15 cellular contexts compared by ENCODE assay signal in genomic region chr5:143085319-143085917, GRCh38.
DNase-seq lines count a peak whose midpoint lies in the region; ATAC-seq and TF ChIP-seq lines count a peak whose summit lies in the region.
"Had no signal": no experiment of that assay in that cellular context is flagged by ENCODE, and none has a peak within 500 bp of the region (broad histone marks: within the 10 kb centered on the region; RNA-seq: fewer than 3 reads in every experiment).

No MANE protein-coding gene starts in this region.

- intact Hi-C loops in left ventricle myocardium inferior (cut with micrococcal nuclease): no loop called here

- H3K4me1 ChIP-seq in left ventricle myocardium inferior: peaks cover 56% of the 10 kb centered on the region

- H3K27me3 ChIP-seq in left ventricle myocardium inferior (ENCODE audit: low read depth): no peaks in the 10 kb centered on the region

- no peaks in the 10 kb centered on the region for H3K9me3 Mint-ChIP-seq in activated CD4-positive, alpha-beta T cell treated with anti-CD3 and anti-CD28 coated beads, Interleukin-2, amount 10 ng/mL, durations not matched to agents 7 days and 5 days

- no peak overlapping the region for H3K4me3 Mint-ChIP-seq in activated CD4-positive, alpha-beta T cell treated with anti-CD3 and anti-CD28 coated beads, Interleukin-2, amount 10 ng/mL, durations not matched to agents 7 days and 5 days

- no peaks in the 10 kb centered on the region for H3K27me3 Mint-ChIP-seq in activated CD4-positive, alpha-beta T cell treated with anti-CD3 and anti-CD28 coated beads, Interleukin-2, amount 10 ng/mL, durations not matched to agents 7 days and 5 days

- H3K4me1 Mint-ChIP-seq in activated CD4-positive, alpha-beta T cell treated with anti-CD3 and anti-CD28 coated beads, Interleukin-2, amount 10 ng/mL, durations not matched to agents 7 days and 5 days: no peaks in the 10 kb centered on the region

- H3K9me3 ChIP-seq in left ventricle myocardium inferior (replicated peaks): no peaks in the 10 kb centered on the region

- no peak overlapping the region for H3K27ac Mint-ChIP-seq in activated CD4-positive, alpha-beta T cell treated with anti-CD3 and anti-CD28 coated beads, Interleukin-2, amount 10 ng/mL, durations not matched to agents 7 days and 5 days

- no peak overlapping the region for H3K4me3 ChIP-seq in left ventricle myocardium inferior

- peaks cover 5% of the 10 kb centered on the region for H3K36me3 Mint-ChIP-seq in activated CD4-positive, alpha-beta T cell treated with anti-CD3 and anti-CD28 coated beads, Interleukin-2, amount 10 ng/mL, durations not matched to agents 7 days and 5 days (ENCODE audit: low read depth)

- peaks cover 3% of the 10 kb centered on the region for H3K36me3 ChIP-seq in left ventricle myocardium inferior

- in situ Hi-C loops in G401 (cut with HindIII; ENCODE audit: low sequenced_read_pairs): no loop called here

- CTCF ChIA-PET in activated CD4-positive, alpha-beta T cell treated with anti-CD3 and anti-CD28 coated beads, Interleukin-2, amount 10 ng/mL, durations not matched to agents 7 days and 5 days (lab: Charles Lee): interaction anchor here (0.7 to 1.3 kb wide), 2 partner anchors 12 to 15 kb away, joined by 3 to 4 read pairs; no protein-coding TSS in a partner anchor

- H3K27ac ChIP-seq in left ventricle myocardium inferior (replicated peaks): peak overlapping the region; percentile 29

- POLR2A ChIA-PET in activated CD4-positive, alpha-beta T cell treated with anti-CD3 and anti-CD28 coated beads, Interleukin-2, amount 10 ng/mL, durations not matched to agents 7 days and 5 days (lab: Charles Lee): no interaction called here

- TF ChIP-seq CTCF in left ventricle myocardium inferior (IDR thresholded peaks at IDR 0.05; ENCODE audit: borderline replicate concordance): no peak

- DNase-seq in Ammon's horn (ENCODE audit: low spot score) (peak; percentile 43), G401 (ENCODE audit: low spot score) (peak; percentile 76), NCI-H82 (lab: John Stamatoyannopoulos, UW) (peak; percentile 61), left ventricle myocardium inferior (no peak), AG20443 (ENCODE audit: low spot score) (no peak), NCI-H1417 (lab: John Stamatoyannopoulos, UW) (no peak)
- DNase-seq in activated CD4-positive, alpha-beta T cell treated with anti-CD3 and anti-CD28 coated beads, Interleukin-2, amount 10 ng/mL, durations not matched to agents 7 days and 5 days: no peak
- DNase-seq: activated CD4-positive, alpha-beta T cell treated with anti-CD3 and anti-CD28 coated beads for 48 hours; activated T-cell treated with anti-CD3 and anti-CD28 coated beads for 4 hours; AML-193; effector memory CD4-positive, alpha-beta T cell; Kasumi-1; NCI-H187; T1000 had no signal

- ATAC-seq in GM18511 (IDR thresholded peaks at IDR 0.05; ENCODE audit: unreplicated experiment): no peak

Comparison
In these comparisons a context has a peak if more than half of its experiments do, and no peak if none do; other contexts are left out.
1. DNase-seq: peak in Ammon's horn (single experiment), G401 (single experiment) and NCI-H82 (single experiment); none in left ventricle myocardium inferior (single experiment), AG20443 (single experiment), NCI-H1417 (0 of 3) and activated CD4-positive, alpha-beta T cell treated with anti-CD3 and anti-CD28 coated beads, Interleukin-2, amount 10 ng/mL, durations not matched to agents 7 days and 5 days (single experiment).